In the genomic region with DNA sequence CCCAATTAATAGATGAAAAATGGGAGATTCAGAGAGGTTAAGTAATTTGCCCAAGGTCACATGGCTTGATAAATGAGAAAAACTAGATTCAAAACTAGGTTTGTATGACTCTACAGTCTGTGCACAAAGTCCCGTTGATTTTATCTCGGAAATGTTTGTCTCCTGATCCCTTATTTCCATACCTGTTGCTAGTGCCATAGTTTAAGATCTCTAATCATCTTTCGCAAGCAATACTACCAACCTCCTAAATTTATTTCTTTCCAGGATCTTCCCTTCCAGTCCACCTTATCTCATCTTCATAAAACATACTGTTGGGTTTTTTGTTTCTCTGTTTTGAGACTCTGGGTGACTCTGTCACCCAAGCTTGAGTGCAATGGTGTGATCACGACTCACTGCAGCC, we compare ENCODE assay signal across 24 cellular contexts. TPM values are rescaled to one million over a fixed set of nuclear protein-coding genes. Genes with fewer than 3 reads are reported as not detected.
A peak's percentile ranks its signal among the peaks of the same experiment; 100 is the strongest.
DNase-seq lines count a peak whose midpoint lies in the region; ATAC-seq, FAIRE-seq and TF ChIP-seq lines count a peak whose summit lies in the region.
"Had no signal": no experiment of that assay in that cellular context is flagged by ENCODE, and none has a peak within 500 bp of the region (broad histone marks: within the 10 kb centered on the region; RNA-seq: fewer than 3 reads in every experiment).

No MANE protein-coding gene starts in this region.

- BruUV-seq in HepG2 (replicated peaks; lab: Mats Ljungman, UMichigan): no TSS peak

- no peaks in the 10 kb centered on the region for H3K27me3 Mint-ChIP-seq in T-helper 2 cell treated with Interferon-gamma antibody and Interleukin-4, amounts not matched to agents 5 μg/mL and 100 μg/mL, for 36 hours (ENCODE audit: low read depth)
- H3K27me3 Mint-ChIP-seq in T-cell: no peaks in the 10 kb centered on the region
- H3K27me3 Mint-ChIP-seq in naive thymus-derived CD4-positive, alpha-beta T cell: no peaks in the 10 kb centered on the region
- H3K27me3 Mint-ChIP-seq: effector memory CD8-positive, alpha-beta T cell had no signal

- H3K4me2 ChIP-seq in HepG2 (ENCODE audit: low read depth, low read length): peak overlapping the region; percentile 84
- H3K4me2 ChIP-seq: neural progenitor cell had no signal

- no peak overlapping the region for H3K4me3 Mint-ChIP-seq in T-helper 2 cell treated with Interferon-gamma antibody and Interleukin-4, amounts not matched to agents 5 μg/mL and 100 μg/mL, for 36 hours
- H3K4me3 Mint-ChIP-seq in T-cell: peak overlapping the region in 2 of 3 donors; percentile 13 to 17
- peak overlapping the region in 5 of 10 donors; percentile 5 to 94 (median 47) for H3K4me3 Mint-ChIP-seq in naive thymus-derived CD4-positive, alpha-beta T cell

- TF ChIP-seq POLR2A in HepG2 (IDR thresholded peaks at IDR 0.05; ENCODE audit: insufficient read depth in 1 of 2, low read depth in 2 of 2, low read length in 2 of 2) (no peak), right lobe of liver (IDR thresholded peaks at IDR 0.05) (no peak)

- H3K27ac ChIP-seq in HepG2 (ENCODE audit: extremely low read length, insufficient read depth, low read length): peak overlapping the region; percentile 34
- H3K27ac ChIP-seq in right lobe of liver: no peak overlapping the region
- no peak overlapping the region for H3K27ac ChIP-seq in naive thymus-derived CD4-positive, alpha-beta T cell (ENCODE audit: low read depth, low read length)
- H3K27ac ChIP-seq: cardiac muscle cell, neural progenitor cell, spleen, transverse colon, VCaP had no signal

- CTCF ChIA-PET in HepG2 (lab: Yijun Ruan, JAX; ENCODE audit: low intra/inter-chr PET ratio, low total read pairs) (no interaction called here), T-cell (lab: Charles Lee) (interaction anchor here (1.1 to 3.1 kb wide), 3 partner anchors 20 to 213 kb away, joined by 3 to 8 read pairs (median 5); no protein-coding TSS in a partner anchor)
- CTCF ChIA-PET in naive thymus-derived CD4-positive, alpha-beta T cell (lab: Charles Lee): interaction anchor here (0.6 kb wide), 1 partner anchor 466 kb away, joined by 4 read pairs; no protein-coding TSS in a partner anchor

- H3K4me3 ChIP-seq in HepG2 (replicated peaks in 1 of 3; ENCODE audit: insufficient read depth in 1 of 3, low read depth in 2 of 3, low read length in 3 of 3) (peak overlapping the region in 1 of 3 experiments; percentile 5; a peak in 1 of 6 replicates), right lobe of liver (no peak overlapping the region)
- no peak overlapping the region for H3K4me3 ChIP-seq in naive thymus-derived CD4-positive, alpha-beta T cell (ENCODE audit: low read length)
- H3K4me3 ChIP-seq: cardiac muscle cell, MG63, neural progenitor cell, spleen, transverse colon had no signal

- TF ChIP-seq EP300 in HepG2 (IDR thresholded peaks at IDR 0.05; ENCODE audit: low read depth in 2 of 2, low read length in 2 of 2) (no peak), HepG2 (CRISPR knock-in tag; IDR thresholded peaks at IDR 0.05; ENCODE audit: borderline replicate concordance) (no peak)

- WGBS in HepG2 (ENCODE audit: low lambda C conversion rate): 57% methylated on average over 4 of the region's 4 CpGs
- WGBS in right lobe of liver (ENCODE audit: insufficient coverage, low coverage, low lambda C conversion rate, missing lambda C conversion rate): 35% methylated on average over 4 of the region's 4 CpGs

- no peak for TF ChIP-seq CTCF in HepG2 (CRISPR knock-in tag; IDR thresholded peaks at IDR 0.05)
- TF ChIP-seq CTCF in right lobe of liver (IDR thresholded peaks at IDR 0.05): no peak

- no peaks in the 10 kb centered on the region for H3K9me3 ChIP-seq in HepG2 (ENCODE audit: low read length)
- H3K9me3 ChIP-seq in right lobe of liver: no peaks in the 10 kb centered on the region
- H3K9me3 ChIP-seq in naive thymus-derived CD4-positive, alpha-beta T cell (ENCODE audit: control insufficient read depth in 2 of 3, low read length in 3 of 3): no peaks in the 10 kb centered on the region
- H3K9me3 ChIP-seq: MG63, spleen, transverse colon had no signal

- no peak for ATAC-seq in HepG2
- ATAC-seq in right lobe of liver: no peak
- ATAC-seq in T-cell (replicated peaks in 1 of 4): no peak
- no peak for ATAC-seq in naive thymus-derived CD4-positive, alpha-beta T cell
- ATAC-seq: effector memory CD8-positive, alpha-beta T cell; right cardiac atrium had no signal

- H4K20me1 ChIP-seq in HepG2 (ENCODE audit: insufficient read depth, low read length): peaks cover 18% of the 10 kb centered on the region

- no peaks in the 10 kb centered on the region for H3K27me3 ChIP-seq in HepG2 (ENCODE audit: control insufficient read depth in 1 of 2, insufficient read depth in 2 of 2, low read length in 2 of 2)
- no peaks in the 10 kb centered on the region for H3K27me3 ChIP-seq in right lobe of liver
- no peaks in the 10 kb centered on the region for H3K27me3 ChIP-seq in naive thymus-derived CD4-positive, alpha-beta T cell (ENCODE audit: control insufficient read depth in 2 of 2, insufficient read depth in 2 of 2, low read length in 2 of 2)
- H3K27me3 ChIP-seq: cardiac muscle cell, MG63, neural progenitor cell, spleen, transverse colon had no signal

- H3K36me3 ChIP-seq in HepG2 (replicated peaks in 1 of 2; ENCODE audit: control insufficient read depth in 1 of 2, insufficient read depth in 2 of 2, low read length in 2 of 2): no peaks in the 10 kb centered on the region; a peak in 1 of 5 replicates
- H3K36me3 ChIP-seq in right lobe of liver: no peaks in the 10 kb centered on the region
- no peaks in the 10 kb centered on the region for H3K36me3 ChIP-seq in naive thymus-derived CD4-positive, alpha-beta T cell (ENCODE audit: control insufficient read depth in 2 of 3, insufficient read depth in 3 of 3, low read length in 3 of 3)
- H3K36me3 ChIP-seq: cardiac muscle cell, neural progenitor cell, transverse colon had no signal

- peaks cover 56% of the 10 kb centered on the region for H3K4me1 ChIP-seq in HepG2 (ENCODE audit: insufficient read depth, low read length)
- peaks cover 0 to 22% (median 12%) of the 10 kb centered on the region in 4 donors for H3K4me1 ChIP-seq in right lobe of liver
- H3K4me1 ChIP-seq in naive thymus-derived CD4-positive, alpha-beta T cell (ENCODE audit: control insufficient read depth in 2 of 2, insufficient read depth in 2 of 2, low read length in 2 of 2): peaks cover 27 to 34% of the 10 kb centered on the region in 2 donors

- no peak for FAIRE-seq in HepG2 (lab: Jason Lieb, UNC)
- FAIRE-seq: kidney had no signal

- H3K79me2 ChIP-seq in HepG2 (ENCODE audit: insufficient read depth, low read length): peaks cover 75% of the 10 kb centered on the region

- DNase-seq in T-helper 2 cell treated with Interferon-gamma antibody and Interleukin-4, amounts not matched to agents 5 μg/mL and 100 μg/mL, for 36 hours (ENCODE audit: low spot score): no peak
- DNase-seq in T-helper 2 cell (no peak), HepG2 (ENCODE audit: low spot score) (no peak), right lobe of liver (no peak), T-cell (no peak), NCI-H82 treated with DMSO at 0.1 percent for 48 hours (lab: John Stamatoyannopoulos, UW; ENCODE audit: unreplicated experiment) (no peak), MV-4-11 (lab: John Stamatoyannopoulos, UW) (no peak)
- no peak for DNase-seq in naive thymus-derived CD4-positive, alpha-beta T cell
- DNase-seq: 8988T; activated naive CD4-positive, alpha-beta T cell; anterior cingulate cortex; cortex of kidney; DMS 273 treated with DMSO at 0.1 percent for 48 hours; effector memory CD8-positive, alpha-beta T cell; kidney; MG63; NCI-H1436; NCI-H774; right cardiac atrium; spleen; transverse colon had no signal

- H3K27ac Mint-ChIP-seq in T-helper 2 cell treated with Interferon-gamma antibody and Interleukin-4, amounts not matched to agents 5 μg/mL and 100 μg/mL, for 36 hours: peak overlapping the region; percentile 31
- H3K27ac Mint-ChIP-seq in T-cell: no peak overlapping the region
- peak overlapping the region in 5 of 9 donors; percentile 44 to 74 (median 56) for H3K27ac Mint-ChIP-seq in naive thymus-derived CD4-positive, alpha-beta T cell
- H3K27ac Mint-ChIP-seq: neural progenitor cell had no signal

- TF ChIP-seq RAD21 in HepG2 (CRISPR knock-in tag; IDR thresholded peaks at IDR 0.05): no peak

- in situ Hi-C loops in HepG2 (cut with HindIII; ENCODE audit: extremely low pct_ligation_motif_present, low pct_unique_long_range_greater_than_20kb): no loop called here

- no peak overlapping the region for H3K9ac ChIP-seq in HepG2 (ENCODE audit: insufficient read depth, low read depth, low read length)
- H3K9ac ChIP-seq: neural progenitor cell had no signal

- H3K9me3 Mint-ChIP-seq in T-helper 2 cell treated with Interferon-gamma antibody and Interleukin-4, amounts not matched to agents 5 μg/mL and 100 μg/mL, for 36 hours: peaks cover 4% of the 10 kb centered on the region
- no peaks in the 10 kb centered on the region for H3K9me3 Mint-ChIP-seq in T-cell
- peaks cover 0 to 3% (median 0%) of the 10 kb centered on the region in 11 donors for H3K9me3 Mint-ChIP-seq in naive thymus-derived CD4-positive, alpha-beta T cell
- H3K9me3 Mint-ChIP-seq: effector memory CD8-positive, alpha-beta T cell had no signal

- no peak overlapping the region for H2AFZ ChIP-seq in HepG2 (ENCODE audit: low read length)
- H2AFZ ChIP-seq: neural progenitor cell had no signal

- intact Hi-C loops in HepG2 (cut with micrococcal nuclease; ENCODE audit: unreplicated experiment): loop anchor here (5.0 kb wide), 2 partner anchors 102 to 567 kb away; a partner anchor contains a TSS
- intact Hi-C loops in right lobe of liver (cut with DNase I): no loop called here
- intact Hi-C loops in naive thymus-derived CD4-positive, alpha-beta T cell (cut with micrococcal nuclease): no loop called here

- H3K4me1 Mint-ChIP-seq in T-helper 2 cell treated with Interferon-gamma antibody and Interleukin-4, amounts not matched to agents 5 μg/mL and 100 μg/mL, for 36 hours (ENCODE audit: low read depth): peaks cover 45% of the 10 kb centered on the region
- peaks cover 64 to 69% (median 68%) of the 10 kb centered on the region in 3 donors for H3K4me1 Mint-ChIP-seq in T-cell
- peaks cover 23 to 79% (median 61%) of the 10 kb centered on the region in 7 donors for H3K4me1 Mint-ChIP-seq in naive thymus-derived CD4-positive, alpha-beta T cell

- POLR2A ChIA-PET in HepG2 (lab: Yijun Ruan, JAX) (no interaction called here), T-cell (lab: Charles Lee) (no interaction called here)
- POLR2A ChIA-PET in naive thymus-derived CD4-positive, alpha-beta T cell (lab: Charles Lee): interaction anchor here (1.4 kb wide), 1 partner anchor 20 kb away, joined by 4 read pairs; no protein-coding TSS in a partner anchor

- H3K36me3 Mint-ChIP-seq in T-helper 2 cell treated with Interferon-gamma antibody and Interleukin-4, amounts not matched to agents 5 μg/mL and 100 μg/mL, for 36 hours (ENCODE audit: low read depth): peaks cover 18% of the 10 kb centered on the region
- peaks cover 14% of the 10 kb centered on the region for H3K36me3 Mint-ChIP-seq in T-cell
- peaks cover 0 to 10% (median 5%) of the 10 kb centered on the region in 5 donors for H3K36me3 Mint-ChIP-seq in naive thymus-derived CD4-positive, alpha-beta T cell

RNA-seq across cellular contexts. Expression of a gene that starts 2.9 kb away (rescaled TPM):
- total RNA-seq in HepG2 (2016; rRNA removed; fragmentation: Illumina TruSeq; extraction: Trizol) (22.8 and 34.0 TPM in 2 replicates), right lobe of liver (10 to 100 TPM in 3 of 6 experiments, 1 to 10 TPM in 3; 7.7 to 26.7 (median 11.0) TPM), T-cell (10 to 100 TPM; 31.1 to 41.1 (median 38.0) TPM)
- 16.1 and 17.7 TPM in 2 replicates for total RNA-seq in HepG2 (2016; cell fraction: cytosol; rRNA removed; fragmentation: Illumina TruSeq; extraction: Trizol; ENCODE audit: low read depth)
- total RNA-seq in HepG2 (2016; cell fraction: insoluble cytoplasmic fraction; rRNA removed; fragmentation: Illumina TruSeq; extraction: Trizol): 20.7 and 28.8 TPM in 2 replicates
- 18.3 and 19.0 TPM in 2 replicates for total RNA-seq in HepG2 (2016; cell fraction: membrane; rRNA removed; fragmentation: Illumina TruSeq; extraction: Trizol)
- total RNA-seq in HepG2 (2016; cell fraction: nucleus; rRNA removed; fragmentation: Illumina TruSeq; extraction: Trizol): 33.8 and 36.2 TPM in 2 replicates
- 9.6 and 16.9 TPM in 2 replicates for polyA plus RNA-seq in HepG2 (2011; rRNA removed)
- polyA plus RNA-seq in HepG2 (2011; cell fraction: cytosol; rRNA removed): 4.9 and 7.5 TPM in 2 replicates
- polyA plus RNA-seq in HepG2 (2011; cell fraction: nucleus; rRNA removed): 3.7 and 5.4 TPM in 2 replicates
- 22.4 and 29.1 TPM in 2 replicates for polyA plus RNA-seq in HepG2 (2012)
- polyA plus RNA-seq in HepG2 (2016; cell fraction: cytosol; fragmentation: Illumina TruSeq; extraction: Trizol; ENCODE audit: low read depth): 6.0 and 6.1 TPM in 2 replicates
- 24.5 and 27.3 TPM in 2 replicates for polyA plus RNA-seq in HepG2 (2016; cell fraction: insoluble cytoplasmic fraction; fragmentation: Illumina TruSeq; extraction: Trizol; ENCODE audit: low read depth)
- polyA plus RNA-seq in HepG2 (2016; cell fraction: membrane; fragmentation: Illumina TruSeq; extraction: Trizol; ENCODE audit: low read depth): 13.7 and 13.9 TPM in 2 replicates
- polyA plus RNA-seq in HepG2 (2016; cell fraction: nucleus; fragmentation: Illumina TruSeq; extraction: Trizol; ENCODE audit: insufficient read depth, low read depth): 42.4 and 45.3 TPM in 2 replicates
- polyA minus RNA-seq in HepG2 (2011; rRNA and poly(A)+ RNA removed; ENCODE audit: low replicate concordance): 2.7 and 3.2 TPM in 2 replicates
- polyA minus RNA-seq in HepG2 (2011; cell fraction: cytosol; rRNA and poly(A)+ RNA removed): 5.7 and 7.7 TPM in 2 replicates
- polyA minus RNA-seq in HepG2 (2011; cell fraction: nucleus; rRNA and poly(A)+ RNA removed): 28.3 and 30.0 TPM in 2 replicates
- total RNA-seq in naive thymus-derived CD4-positive, alpha-beta T cell: 10 to 100 TPM; 36.6 to 51.3 (median 48.5) TPM
- polyA plus RNA-seq in naive thymus-derived CD4-positive, alpha-beta T cell: 10 to 100 TPM; 45.7 to 64.8 TPM

RNA-seq across cellular contexts. Expression of a gene that starts 49.6 kb away (rescaled TPM):
- total RNA-seq in HepG2 (2016; rRNA removed; fragmentation: Illumina TruSeq; extraction: Trizol) (14.2 and 15.1 TPM in 2 replicates), right lobe of liver (1 to 10 TPM; 3.4 to 5.8 (median 4.8) TPM), T-cell (10 to 100 TPM; 14.7 to 18.3 (median 17.0) TPM)
- 16.3 and 18.5 TPM in 2 replicates for total RNA-seq in HepG2 (2016; cell fraction: cytosol; rRNA removed; fragmentation: Illumina TruSeq; extraction: Trizol; ENCODE audit: low read depth)
- 14.5 and 17.3 TPM in 2 replicates for total RNA-seq in HepG2 (2016; cell fraction: insoluble cytoplasmic fraction; rRNA removed; fragmentation: Illumina TruSeq; extraction: Trizol)
- total RNA-seq in HepG2 (2016; cell fraction: membrane; rRNA removed; fragmentation: Illumina TruSeq; extraction: Trizol): 19.1 and 19.9 TPM in 2 replicates
- total RNA-seq in HepG2 (2016; cell fraction: nucleus; rRNA removed; fragmentation: Illumina TruSeq; extraction: Trizol): 11.1 and 12.8 TPM in 2 replicates
- 13.1 and 18.6 TPM in 2 replicates for polyA plus RNA-seq in HepG2 (2011; rRNA removed)
- polyA plus RNA-seq in HepG2 (2011; cell fraction: cytosol; rRNA removed): 11.4 and 12.2 TPM in 2 replicates
- polyA plus RNA-seq in HepG2 (2011; cell fraction: nucleus; rRNA removed): 12.4 and 12.9 TPM in 2 replicates
- 13.8 and 14.7 TPM in 2 replicates for polyA plus RNA-seq in HepG2 (2012)
- 17.6 and 18.4 TPM in 2 replicates for polyA plus RNA-seq in HepG2 (2016; cell fraction: cytosol; fragmentation: Illumina TruSeq; extraction: Trizol; ENCODE audit: low read depth)
- polyA plus RNA-seq in HepG2 (2016; cell fraction: insoluble cytoplasmic fraction; fragmentation: Illumina TruSeq; extraction: Trizol; ENCODE audit: low read depth): 20.5 and 21.8 TPM in 2 replicates
- polyA plus RNA-seq in HepG2 (2016; cell fraction: membrane; fragmentation: Illumina TruSeq; extraction: Trizol; ENCODE audit: low read depth): 17.7 and 19.3 TPM in 2 replicates
- polyA plus RNA-seq in HepG2 (2016; cell fraction: nucleus; fragmentation: Illumina TruSeq; extraction: Trizol; ENCODE audit: insufficient read depth, low read depth): 16.9 and 19.9 TPM in 2 replicates
- polyA minus RNA-seq in HepG2 (2011; rRNA and poly(A)+ RNA removed; ENCODE audit: low replicate concordance): 8.1 and 14.2 TPM in 2 replicates
- polyA minus RNA-seq in HepG2 (2011; cell fraction: cytosol; rRNA and poly(A)+ RNA removed): 6.9 and 7.9 TPM in 2 replicates
- 16.7 and 23.4 TPM in 2 replicates for polyA minus RNA-seq in HepG2 (2011; cell fraction: nucleus; rRNA and poly(A)+ RNA removed)
- 10 to 100 TPM; 12.7 to 23.3 (median 14.7) TPM for total RNA-seq in naive thymus-derived CD4-positive, alpha-beta T cell
- 10 to 100 TPM; 20.4 to 21.5 TPM for polyA plus RNA-seq in naive thymus-derived CD4-positive, alpha-beta T cell

Comparison
In these comparisons a context has a peak if more than half of its experiments do, and no peak if none do; other contexts are left out.
1. H3K27ac Mint-ChIP-seq: peak in T-helper 2 cell treated with Interferon-gamma antibody and Interleukin-4, amounts not matched to agents 5 μg/mL and 100 μg/mL, for 36 hours (single experiment) and naive thymus-derived CD4-positive, alpha-beta T cell (5 of 9); none in T-cell (0 of 2).